Comparison of ENCODE assay signal across 14 cellular contexts in genomic region chrX:45668686-45669443, GRCh38.
DNase-seq lines count a peak whose midpoint lies in the region; FAIRE-seq and TF ChIP-seq lines count a peak whose summit lies in the region.
"Had no signal": no experiment of that assay in that cellular context is flagged by ENCODE, and none has a peak within 500 bp of the region (broad histone marks: within the 10 kb centered on the region; RNA-seq: fewer than 3 reads in every experiment).

No MANE protein-coding gene starts in this region.

- H3K27me3 ChIP-seq in skeletal muscle satellite cell (ENCODE audit: control insufficient read depth, insufficient read depth, low read length): no peaks in the 10 kb centered on the region

- no peaks in the 10 kb centered on the region for H3K36me3 ChIP-seq in skeletal muscle satellite cell (ENCODE audit: insufficient read depth, low read length)

- H3K4me2 ChIP-seq in skeletal muscle satellite cell (ENCODE audit: low read length): peak overlapping the region; percentile 45

- FAIRE-seq in H54 (lab: Jason Lieb, UNC): no peak
- FAIRE-seq: GM12891 had no signal

- no peaks in the 10 kb centered on the region for H3K9me3 ChIP-seq in skeletal muscle satellite cell (replicated peaks; ENCODE audit: low read length)
- H3K9me3 ChIP-seq: psoas muscle had no signal

- H3K9ac ChIP-seq in skeletal muscle satellite cell (ENCODE audit: low read depth, low read length): peak overlapping the region; percentile 71

- H3K4me1 ChIP-seq in skeletal muscle satellite cell (ENCODE audit: control insufficient read depth, insufficient read depth, low read length): peaks cover 41% of the 10 kb centered on the region
- H3K4me1 ChIP-seq: psoas muscle had no signal

- TF ChIP-seq POLR2A in H54 (IDR thresholded peaks at IDR 0.05; ENCODE audit: low read depth, low read length): no peak

- H3K4me3 ChIP-seq in skeletal muscle satellite cell (ENCODE audit: low read length): no peak overlapping the region
- H3K4me3 ChIP-seq: psoas muscle had no signal

- DNase-seq in GM04504 (ENCODE audit: low read depth) (peak; percentile 77), RPMI7951 (ENCODE audit: low read depth) (peak; percentile 93), fibroblast of gingiva (ENCODE audit: low read depth) (peak; percentile 41), H54 (ENCODE audit: insufficient read length, low spot score) (no peak), activated gamma-delta T cell (lab: John Stamatoyannopoulos, UW) (no peak)
- DNase-seq in activated CD4-positive, alpha-beta T cell treated with anti-CD3 and anti-CD28 coated beads for 1 hour: no peak
- no peak for DNase-seq in activated CD4-positive, alpha-beta T cell treated with anti-CD3 and anti-CD28 coated beads, Interleukin-2, amount 50 U/mL, for 48 hours
- DNase-seq: activated naive CD8-positive, alpha-beta T cell treated with anti-CD3 and anti-CD28 coated beads for 36 hours; effector memory CD8-positive, alpha-beta T cell; H7; psoas muscle; RPMI8226 had no signal

Comparison
In these comparisons a context has a peak if more than half of its experiments do, and no peak if none do; other contexts are left out.
1. DNase-seq: peak in GM04504 (single experiment), RPMI7951 (single experiment) and fibroblast of gingiva (single experiment); none in activated CD4-positive, alpha-beta T cell treated with anti-CD3 and anti-CD28 coated beads for 1 hour (single experiment), H54 (single experiment), activated CD4-positive, alpha-beta T cell treated with anti-CD3 and anti-CD28 coated beads, Interleukin-2, amount 50 U/mL, for 48 hours (0 of 2) and activated gamma-delta T cell (single experiment).